In genomic region chr11:73956876-73957653, GRCh38 we compare ENCODE assay signal across 22 cellular contexts. TPM values are rescaled to one million over a fixed set of nuclear protein-coding genes. Genes with fewer than 3 reads are reported as not detected.
A peak's percentile ranks its signal among the peaks of the same experiment; 100 is the strongest.
DNase-seq lines count a peak whose midpoint lies in the region; ATAC-seq, FAIRE-seq and TF ChIP-seq lines count a peak whose summit lies in the region.
"Had no signal": no experiment of that assay in that cellular context is flagged by ENCODE, and none has a peak within 500 bp of the region (broad histone marks: within the 10 kb centered on the region; RNA-seq: fewer than 3 reads in every experiment).

No MANE protein-coding gene starts in this region.

- H3K36me3 ChIP-seq in kidney (ENCODE audit: control insufficient read depth in 1 of 2, insufficient read depth in 2 of 2, low read length in 2 of 2): no peaks in the 10 kb centered on the region
- H3K36me3 ChIP-seq in sigmoid colon: no peaks in the 10 kb centered on the region
- H3K36me3 ChIP-seq in stomach: no peaks in the 10 kb centered on the region
- H3K36me3 ChIP-seq: left lung had no signal

- H3K27me3 ChIP-seq in sigmoid colon (peaks cover 0 to 14% (median 0%) of the 10 kb centered on the region in 3 donors), stomach (peaks cover 0 to 27% (median 5%) of the 10 kb centered on the region in 3 donors)

- peaks cover 8% of the 10 kb centered on the region for H3K4me1 Mint-ChIP-seq in activated naive CD4-positive, alpha-beta T cell treated with anti-CD3 and anti-CD28 coated beads, Interleukin-2, amount 10 ng/mL, durations not matched to agents 7 days and 5 days

- no peak for TF ChIP-seq POLR2A in sigmoid colon (IDR thresholded peaks at IDR 0.05)
- no peak for TF ChIP-seq POLR2A in stomach (IDR thresholded peaks at IDR 0.05)

- H3K4me3 ChIP-seq in kidney (ENCODE audit: low read length in 2 of 2): no peak overlapping the region
- H3K4me3 ChIP-seq in sigmoid colon: no peak overlapping the region
- no peak overlapping the region for H3K4me3 ChIP-seq in stomach
- H3K4me3 ChIP-seq: left lung, psoas muscle had no signal

- H3K27ac ChIP-seq in kidney (ENCODE audit: low read depth in 2 of 2, low read length in 2 of 2) (no peak overlapping the region), sigmoid colon (no peak overlapping the region), stomach (no peak overlapping the region)
- H3K27ac ChIP-seq: left lung, psoas muscle had no signal

- no peaks in the 10 kb centered on the region for H3K9me3 Mint-ChIP-seq in activated naive CD4-positive, alpha-beta T cell treated with anti-CD3 and anti-CD28 coated beads, Interleukin-2, amount 10 ng/mL, durations not matched to agents 7 days and 5 days
- H3K9me3 Mint-ChIP-seq: activated CD4-positive, alpha-beta memory T cell treated with anti-CD3 and anti-CD28 coated beads for 36 hours; endodermal cell; stimulated activated naive CD8-positive, alpha-beta T cell treated with anti-CD3 and anti-CD28 coated beads, Interleukin-15, Interleukin-2, amounts not matched to agents 100 ng/mL and 50 ng/mL, for 24 hours had no signal

- 44 to 64% methylated on average over 29 of the region's 29 CpGs for WGBS in sigmoid colon, 2 donors
- WGBS in stomach, 5 donors: 56 to 76% (median 67%) methylated on average over 26 to 29 of the region's 29 CpGs

- CTCF ChIA-PET in activated naive CD4-positive, alpha-beta T cell treated with anti-CD3 and anti-CD28 coated beads, Interleukin-2, amount 10 ng/mL, durations not matched to agents 7 days and 5 days (lab: Charles Lee): interaction anchor here (0.6 kb wide), 1 partner anchor 1615 kb away, joined by 3 read pairs; no protein-coding TSS in a partner anchor

- no peak for TF ChIP-seq CTCF in kidney (IDR thresholded peaks at IDR 0.05; ENCODE audit: borderline replicate concordance, extremely low read depth, insufficient read depth)
- TF ChIP-seq CTCF in sigmoid colon (IDR thresholded peaks at IDR 0.05): no peak
- TF ChIP-seq CTCF in stomach (IDR thresholded peaks at IDR 0.05): no peak

- intact Hi-C loops in kidney (cut with DNase I): no loop called here
- intact Hi-C loops in sigmoid colon (cut with DNase I): no loop called here
- intact Hi-C loops in stomach (cut with DNase I; ENCODE audit: low total_unique reads): no loop called here

- DNase-seq in activated naive CD4-positive, alpha-beta T cell treated with anti-CD3 and anti-CD28 coated beads, Interleukin-2, amount 10 ng/mL, durations not matched to agents 7 days and 5 days: no peak
- no peak for DNase-seq in activated naive CD4-positive, alpha-beta T cell (lab: John Stamatoyannopoulos, UW)
- DNase-seq in NCI-H526 treated with DMSO at 0.1 percent for 48 hours (lab: John Stamatoyannopoulos, UW) (peak; percentile 14), kidney (peak; percentile 55), sigmoid colon (peak; percentile 50), stomach (no peak), NCI-H2029 (lab: John Stamatoyannopoulos, UW) (no peak)
- DNase-seq: activated CD4-positive, alpha-beta memory T cell treated with anti-CD3 and anti-CD28 coated beads for 36 hours; aorta; endodermal cell; left lung; NCI-H146; NCI-H510A treated with DMSO at 0.1 percent for 48 hours; stimulated activated CD4-positive, alpha-beta T cell treated with anti-CD3 and anti-CD28 coated beads, Interleukin-15, amount 100 ng/mL, for 24 hours had no signal

- H3K27me3 Mint-ChIP-seq in activated naive CD4-positive, alpha-beta T cell treated with anti-CD3 and anti-CD28 coated beads, Interleukin-2, amount 10 ng/mL, durations not matched to agents 7 days and 5 days: peaks cover 40% of the 10 kb centered on the region

- no peaks in the 10 kb centered on the region for H3K36me3 Mint-ChIP-seq in activated naive CD4-positive, alpha-beta T cell treated with anti-CD3 and anti-CD28 coated beads, Interleukin-2, amount 10 ng/mL, durations not matched to agents 7 days and 5 days
- H3K36me3 Mint-ChIP-seq: activated CD4-positive, alpha-beta memory T cell treated with anti-CD3 and anti-CD28 coated beads for 36 hours had no signal

- ATAC-seq in HG03378 (IDR thresholded peaks at IDR 0.05; ENCODE audit: unreplicated experiment): no peak

- FAIRE-seq in kidney (lab: Jason Lieb, UNC): no peak
- FAIRE-seq: GM18507, HTR-8/SVneo, TTC549, urothelium cell line had no signal

- TF ChIP-seq EP300 in sigmoid colon (IDR thresholded peaks at IDR 0.05): no peak
- no peak for TF ChIP-seq EP300 in stomach (IDR thresholded peaks at IDR 0.05)

- H3K9ac ChIP-seq in kidney (ENCODE audit: low read length in 2 of 2): no peak overlapping the region

- H3K9me3 ChIP-seq in kidney (ENCODE audit: control insufficient read depth in 1 of 2, low read length in 2 of 2): no peaks in the 10 kb centered on the region
- no peaks in the 10 kb centered on the region for H3K9me3 ChIP-seq in sigmoid colon
- no peaks in the 10 kb centered on the region for H3K9me3 ChIP-seq in stomach
- H3K9me3 ChIP-seq: left lung, psoas muscle had no signal

- no peak overlapping the region for H3K27ac Mint-ChIP-seq in activated naive CD4-positive, alpha-beta T cell treated with anti-CD3 and anti-CD28 coated beads, Interleukin-2, amount 10 ng/mL, durations not matched to agents 7 days and 5 days
- H3K27ac Mint-ChIP-seq: activated CD4-positive, alpha-beta memory T cell treated with anti-CD3 and anti-CD28 coated beads for 36 hours; endodermal cell; stimulated activated naive CD8-positive, alpha-beta T cell treated with anti-CD3 and anti-CD28 coated beads, Interleukin-15, Interleukin-2, amounts not matched to agents 100 ng/mL and 50 ng/mL, for 24 hours had no signal

- peak overlapping the region; percentile 7 for H3K4me3 Mint-ChIP-seq in activated naive CD4-positive, alpha-beta T cell treated with anti-CD3 and anti-CD28 coated beads, Interleukin-2, amount 10 ng/mL, durations not matched to agents 7 days and 5 days
- H3K4me3 Mint-ChIP-seq: activated CD4-positive, alpha-beta memory T cell treated with anti-CD3 and anti-CD28 coated beads for 36 hours; endodermal cell; stimulated activated naive CD8-positive, alpha-beta T cell treated with anti-CD3 and anti-CD28 coated beads, Interleukin-15, Interleukin-2, amounts not matched to agents 100 ng/mL and 50 ng/mL, for 24 hours had no signal

- H3K4me1 ChIP-seq in kidney (ENCODE audit: control insufficient read depth in 1 of 2, insufficient read depth in 1 of 2, low read depth in 1 of 2, low read length in 2 of 2): no peaks in the 10 kb centered on the region
- no peaks in the 10 kb centered on the region for H3K4me1 ChIP-seq in sigmoid colon
- H3K4me1 ChIP-seq in stomach: peaks cover 0 to 5% (median 0%) of the 10 kb centered on the region in 4 donors
- H3K4me1 ChIP-seq: left lung, psoas muscle had no signal

RNA-seq across cellular contexts. Expression of gene DNAJB13, which starts 6.2 kb away (rescaled TPM):
- total RNA-seq in kidney: 4.3 TPM
- polyA plus RNA-seq in kidney (ENCODE audit: insufficient read depth, low read depth, low replicate concordance): 1.5 TPM
- total RNA-seq in sigmoid colon: under 1 TPM in 1 of 4 donors, not detected in 3; 0.27 TPM
- polyA plus RNA-seq in sigmoid colon: not detected
- total RNA-seq in stomach: not detected
- under 1 TPM in 1 of 3 donors, not detected in 2; 0.28 TPM for polyA plus RNA-seq in stomach
- total RNA-seq: aorta, chondrocyte, psoas muscle had no signal
- polyA plus RNA-seq: aorta had no signal

RNA-seq across cellular contexts. Expression of gene UCP2, which starts 25.6 kb away (rescaled TPM):
- 104 TPM for total RNA-seq in kidney
- 36.4 TPM for polyA plus RNA-seq in kidney (ENCODE audit: insufficient read depth, low read depth, low replicate concordance)
- total RNA-seq in sigmoid colon: 10 to 100 TPM; 23.8 to 38.8 (median 27.9) TPM
- 100 to 1,000 TPM in 1 of 3 donors, 10 to 100 TPM in 2; 37.2 to 117 (median 52.5) TPM for polyA plus RNA-seq in sigmoid colon
- 100 to 1,000 TPM in 1 of 5 donors, 10 to 100 TPM in 4; 15.2 to 111 (median 41.9) TPM for total RNA-seq in stomach
- 10 to 100 TPM; 21.9 to 55.3 (median 49.3) TPM for polyA plus RNA-seq in stomach

RNA-seq across cellular contexts. Expression of gene UCP3, which starts 51.8 kb away (rescaled TPM):
- total RNA-seq in kidney: 4.0 TPM
- polyA plus RNA-seq in kidney (ENCODE audit: insufficient read depth, low read depth, low replicate concordance): 0.28 TPM
- 1 to 10 TPM in 2 of 4 donors, under 1 TPM in 2; 0.41 to 2.8 (median 1.0) TPM for total RNA-seq in sigmoid colon
- 1 to 10 TPM in 1 of 3 donors, under 1 TPM in 1, not detected in 1; 0.23 to 1.9 TPM for polyA plus RNA-seq in sigmoid colon
- total RNA-seq in stomach: 10 to 100 TPM in 1 of 5 donors, 1 to 10 TPM in 1, under 1 TPM in 2, not detected in 1; under 0.01 to 28.0 (median 1.3) TPM
- polyA plus RNA-seq in stomach: 1 to 10 TPM in 1 of 3 donors, under 1 TPM in 2; 0.19 to 1.4 (median 0.70) TPM

Comparison
In these comparisons a context has a peak if more than half of its experiments do, and no peak if none do; other contexts are left out.
1. DNase-seq: peak in NCI-H526 treated with DMSO at 0.1 percent for 48 hours (single experiment), kidney (single experiment) and sigmoid colon (single experiment); none in activated naive CD4-positive, alpha-beta T cell treated with anti-CD3 and anti-CD28 coated beads, Interleukin-2, amount 10 ng/mL, durations not matched to agents 7 days and 5 days (single experiment), activated naive CD4-positive, alpha-beta T cell (0 of 4), stomach (single experiment) and NCI-H2029 (single experiment).